12 cellular contexts compared by ENCODE assay signal in the genomic region with DNA sequence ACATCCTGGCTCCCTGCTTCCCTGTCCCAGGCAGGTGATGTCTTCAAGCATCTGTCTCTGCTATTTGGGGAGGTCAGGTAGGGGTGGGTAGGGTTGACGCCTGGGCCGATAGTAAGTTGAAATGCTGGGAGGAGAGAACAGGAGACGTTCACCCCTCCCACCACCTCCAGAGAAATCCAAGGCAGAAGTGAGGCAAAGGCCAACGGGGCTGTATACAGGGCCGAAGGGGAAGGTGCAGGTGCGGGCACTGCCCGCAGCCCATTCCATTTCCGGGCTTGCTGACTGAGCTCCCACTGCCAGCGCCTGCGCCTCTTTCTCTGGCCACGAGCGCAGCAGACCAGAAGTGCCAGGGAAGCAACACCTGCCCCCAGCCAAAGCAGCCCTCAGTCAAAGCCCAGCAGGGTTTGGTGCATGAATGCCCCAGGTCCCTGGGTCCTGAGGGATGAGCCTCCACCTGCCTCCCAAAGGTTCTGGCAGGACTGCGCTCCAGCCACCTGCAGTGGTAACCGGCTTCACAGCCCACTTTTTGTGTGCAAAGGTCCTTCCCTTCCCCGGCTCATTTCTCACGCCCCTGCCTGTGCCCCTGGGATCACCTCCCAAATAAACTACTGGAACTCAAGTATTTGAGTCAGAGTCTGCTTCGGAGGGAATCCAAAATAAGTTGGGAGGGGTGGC.
A peak's percentile ranks its signal among the peaks of the same experiment; 100 is the strongest.
DNase-seq lines count a peak whose midpoint lies in the region; ATAC-seq, FAIRE-seq and TF ChIP-seq lines count a peak whose summit lies in the region.
"Had no signal": no experiment of that assay in that cellular context is flagged by ENCODE, and none has a peak within 500 bp of the region (broad histone marks: within the 10 kb centered on the region; RNA-seq: fewer than 3 reads in every experiment).

No MANE protein-coding gene starts in this region.

- ATAC-seq in Right ventricle myocardium superior (ENCODE audit: poor library complexity) (no peak), Right ventricle myocardium inferior (no peak), aorta (ENCODE audit: low FRiP score) (peak; percentile 4), HG02973 (IDR thresholded peaks at IDR 0.05; ENCODE audit: unreplicated experiment) (no peak)

- H3K9ac ChIP-seq in endothelial cell of umbilical vein (replicated peaks; ENCODE audit: extremely low read depth, insufficient read depth, low read length) = no peak overlapping the region

- no peaks in the 10 kb centered on the region for H3K9me3 Mint-ChIP-seq in osteocyte (ENCODE audit: unreplicated experiment)
- H3K9me3 Mint-ChIP-seq: CD4-positive, alpha-beta T cell had no signal

- no TSS peak for BruUV-seq in endothelial cell of umbilical vein (replicated peaks; lab: Mats Ljungman, UMichigan)

- H4K20me1 ChIP-seq in endothelial cell of umbilical vein (replicated peaks; ENCODE audit: control insufficient read depth, extremely low read depth, insufficient read depth, low read length) = no peaks in the 10 kb centered on the region

- TF ChIP-seq CTCF in endothelial cell of umbilical vein (IDR thresholded peaks at IDR 0.05; ENCODE audit: extremely low read depth in 1 of 2, insufficient read depth in 1 of 2, low read depth in 1 of 2, low read length in 2 of 2) (no peak), osteocyte (IDR thresholded peaks at IDR 0.05) (no peak)

- H3K4me3 Mint-ChIP-seq in osteocyte (ENCODE audit: unreplicated experiment) = no peak overlapping the region
- H3K4me3 Mint-ChIP-seq: activated naive CD8-positive, alpha-beta T cell; CD4-positive, alpha-beta T cell had no signal

- H3K27ac ChIP-seq in endothelial cell of umbilical vein (ENCODE audit: insufficient read depth, low read depth, low read length) (peak overlapping the region; percentile 85), aorta (ENCODE audit: low read depth in 1 of 2, low read length in 2 of 2) (peak overlapping the region; percentile 91 to 99)

- FAIRE-seq in endothelial cell of umbilical vein (lab: Jason Lieb, UNC) = no peak

- H3K9me3 ChIP-seq in endothelial cell of umbilical vein (replicated peaks; ENCODE audit: control insufficient read depth, insufficient read depth, low read length) = no peaks in the 10 kb centered on the region
- no peaks in the 10 kb centered on the region for H3K9me3 ChIP-seq in aorta (ENCODE audit: control insufficient read depth, low read length)
- H3K9me3 ChIP-seq: HAP-1 had no signal

- 4 to 8% methylated on average over 17 of the region's 17 CpGs for WGBS in aorta, 2 donors

- peak overlapping the region; percentile 88 for H3K27ac Mint-ChIP-seq in osteocyte (ENCODE audit: unreplicated experiment)
- H3K27ac Mint-ChIP-seq: activated naive CD8-positive, alpha-beta T cell; CD4-positive, alpha-beta T cell had no signal

- intact Hi-C loops in Right ventricle myocardium superior (cut with DNase I) = no loop called here
- intact Hi-C loops in Right ventricle myocardium inferior (cut with DNase I) = loop anchor here (2.0 to 5.0 kb wide), 2 partner anchors 50 to 126 kb away; a partner anchor contains a TSS
- intact Hi-C loops in endothelial cell of umbilical vein (cut with micrococcal nuclease) = loop anchor here (2.0 to 5.0 kb wide), 3 partner anchors 128 to 356 kb away; a partner anchor contains a TSS
- intact Hi-C loops in aorta (cut with DNase I) = loop anchor here in 1 of 2 donors (2.0 to 10.0 kb wide), 7 partner anchors 20 to 289 kb away; a partner anchor contains a TSS

- DNase-seq in Right ventricle myocardium superior = peak; percentile 31
- DNase-seq in Right ventricle myocardium inferior (ENCODE audit: missing footprints) = no peak
- no peak for DNase-seq in endothelial cell of umbilical vein (ENCODE audit: low read depth, low spot score)
- DNase-seq in osteocyte (ENCODE audit: extremely low spot score, unreplicated experiment) = no peak
- peak; percentile 51 to 76 for DNase-seq in aorta
- no peak for DNase-seq in AG08396 (ENCODE audit: low spot score)
- DNase-seq in stimulated activated CD4-positive, alpha-beta T cell treated with anti-CD3 and anti-CD28 coated beads, Interleukin-4, amount 100 ng/mL, for 1 hour = no peak
- DNase-seq: NCI-H774 had no signal

- TF ChIP-seq POLR2A in endothelial cell of umbilical vein (IDR thresholded peaks at IDR 0.05; ENCODE audit: low read depth, low read length) = no peak

- no peaks in the 10 kb centered on the region for H3K9me1 ChIP-seq in endothelial cell of umbilical vein (replicated peaks; ENCODE audit: control insufficient read depth, extremely low read depth, insufficient read depth, low read length)

- CTCF ChIA-PET in endothelial cell of umbilical vein (lab: Charles Lee) = interaction anchor here (0.7 to 1.3 kb wide), 2 partner anchors 10 to 128 kb away, joined by 3 to 6 read pairs; a partner anchor contains a TSS

- H3K27me3 ChIP-seq in endothelial cell of umbilical vein (ENCODE audit: control insufficient read depth in 2 of 2, insufficient read depth in 2 of 2, low read length in 2 of 2) (no peaks in the 10 kb centered on the region), aorta (ENCODE audit: control insufficient read depth in 1 of 2, insufficient read depth in 2 of 2, low read length in 1 of 2) (no peaks in the 10 kb centered on the region)

- H2AFZ ChIP-seq in endothelial cell of umbilical vein (ENCODE audit: low read depth, low read length) = peak overlapping the region; percentile 92

- H3K4me1 Mint-ChIP-seq in osteocyte (ENCODE audit: unreplicated experiment) = peaks cover 44% of the 10 kb centered on the region

- dilution Hi-C loops in endothelial cell of umbilical vein (cut with MboI; ENCODE audit: extremely low pct_ligation_motif_present, low sequenced_read_pairs) = no loop called here

- H3K36me3 Mint-ChIP-seq in osteocyte (ENCODE audit: unreplicated experiment) = no peaks in the 10 kb centered on the region
- H3K36me3 Mint-ChIP-seq: activated naive CD8-positive, alpha-beta T cell had no signal

- H3K4me3 ChIP-seq in endothelial cell of umbilical vein (replicated peaks in 1 of 3; ENCODE audit: insufficient read depth in 1 of 3, low read depth in 1 of 3, low read length in 3 of 3) (no peak overlapping the region), aorta (ENCODE audit: low read length in 2 of 2) (no peak overlapping the region)
- H3K4me3 ChIP-seq: HAP-1 had no signal

- no peaks in the 10 kb centered on the region for H3K79me2 ChIP-seq in endothelial cell of umbilical vein (ENCODE audit: control insufficient read depth, insufficient read depth, low read length)

- H3K4me1 ChIP-seq in endothelial cell of umbilical vein (ENCODE audit: control insufficient read depth, extremely low read depth, insufficient read depth, low read length) (peaks cover 31% of the 10 kb centered on the region), aorta (ENCODE audit: control insufficient read depth in 1 of 2, insufficient read depth in 2 of 2, low read length in 2 of 2) (no peaks in the 10 kb centered on the region)

- no peaks in the 10 kb centered on the region for H3K27me3 Mint-ChIP-seq in osteocyte (ENCODE audit: unreplicated experiment)
- H3K27me3 Mint-ChIP-seq: activated naive CD8-positive, alpha-beta T cell had no signal

- peak overlapping the region; percentile 53 for H3K4me2 ChIP-seq in endothelial cell of umbilical vein (ENCODE audit: insufficient read depth, low read length)

- H3K36me3 ChIP-seq in endothelial cell of umbilical vein (ENCODE audit: control insufficient read depth in 2 of 2, extremely low read depth in 1 of 2, insufficient read depth in 2 of 2, low read length in 2 of 2) (no peaks in the 10 kb centered on the region), aorta (ENCODE audit: control insufficient read depth in 1 of 2, insufficient read depth in 2 of 2, low read length in 1 of 2) (no peaks in the 10 kb centered on the region)
- H3K36me3 ChIP-seq: HAP-1 had no signal

- POLR2A ChIA-PET in endothelial cell of umbilical vein (lab: Charles Lee) = interaction anchor here (2.2 kb wide), 1 partner anchor 128 kb away, joined by 8 read pairs; a partner anchor contains a TSS

TF ChIP-seq in endothelial cell of umbilical vein, 7 proteins besides CTCF, POLR2A, EP300 and RAD21:
- no peak for TF ChIP-seq FOS (IDR thresholded peaks at IDR 0.05; ENCODE audit: borderline replicate concordance, insufficient read depth, low read length)
- no peak for TF ChIP-seq MYC (IDR thresholded peaks at IDR 0.05; ENCODE audit: low read depth, low read length)
- no peak for TF ChIP-seq EZH2 (IDR thresholded peaks at IDR 0.05; ENCODE audit: borderline replicate concordance, low read depth, low read length, severe bottlenecking)
- no peak for TF ChIP-seq GATA2 (IDR thresholded peaks at IDR 0.05; ENCODE audit: insufficient read depth, insufficient read length, low read depth, low read length)
- TF ChIP-seq, protein P1, sequence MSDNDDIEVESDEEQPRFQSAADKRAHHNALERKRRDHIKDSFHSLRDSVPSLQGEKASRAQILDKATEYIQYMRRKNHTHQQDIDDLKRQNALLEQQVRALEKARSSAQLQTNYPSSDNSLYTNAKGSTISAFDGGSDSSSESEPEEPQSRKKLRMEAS (IDR thresholded peaks at IDR 0.05; ENCODE audit: insufficient read depth, insufficient read length) = no peak
- TF ChIP-seq POLR2AphosphoS5 (IDR thresholded peaks at IDR 0.05; ENCODE audit: insufficient read depth, low read depth, low read length) = no peak
- no peak for TF ChIP-seq JUN (IDR thresholded peaks at IDR 0.05; ENCODE audit: borderline replicate concordance, insufficient read depth, insufficient read length, low read depth)

Comparison
In these comparisons a context has a peak if more than half of its experiments do, and no peak if none do; other contexts are left out.
1. DNase-seq: peak in Right ventricle myocardium superior (single experiment) and aorta (2 of 2); none in Right ventricle myocardium inferior (single experiment), endothelial cell of umbilical vein (single experiment), osteocyte (single experiment), AG08396 (single experiment) and stimulated activated CD4-positive, alpha-beta T cell treated with anti-CD3 and anti-CD28 coated beads, Interleukin-4, amount 100 ng/mL, for 1 hour (single experiment).